ENCODE assay signal across 17 cellular contexts in the genomic region with DNA sequence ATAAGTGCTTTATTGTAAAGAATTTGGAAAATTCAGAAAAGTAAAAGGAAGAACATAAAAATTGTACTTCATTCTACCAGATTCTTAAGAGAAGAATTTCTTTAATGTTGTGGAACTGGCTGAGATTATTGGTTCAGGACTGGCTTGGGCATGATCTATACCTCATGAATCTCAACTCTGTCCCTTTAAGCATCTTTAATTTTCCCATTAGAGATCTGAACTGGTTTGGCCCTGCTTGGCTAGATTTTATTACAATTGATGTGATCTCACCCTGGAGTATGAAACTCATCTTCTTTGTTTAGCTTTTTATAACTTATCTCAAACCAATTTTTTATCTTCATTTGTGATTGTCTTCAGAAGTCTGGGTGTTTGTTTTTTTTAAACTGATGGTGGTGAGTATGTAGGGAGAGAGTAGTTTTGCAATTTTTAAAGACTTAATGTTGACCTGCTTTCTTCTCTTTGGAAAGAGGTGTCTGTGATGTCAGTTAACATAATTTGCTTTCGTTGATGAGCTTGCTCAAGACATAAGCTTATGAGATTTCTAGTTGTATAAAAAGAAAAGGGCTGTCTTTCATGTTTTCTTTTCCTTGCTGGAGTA.
A peak's percentile ranks its signal among the peaks of the same experiment; 100 is the strongest.
DNase-seq lines count a peak whose midpoint lies in the region; ATAC-seq, FAIRE-seq and TF ChIP-seq lines count a peak whose summit lies in the region.
"Had no signal": no experiment of that assay in that cellular context is flagged by ENCODE, and none has a peak within 500 bp of the region (broad histone marks: within the 10 kb centered on the region; RNA-seq: fewer than 3 reads in every experiment).

No MANE protein-coding gene starts in this region.

- no peaks in the 10 kb centered on the region for H3K27me3 Mint-ChIP-seq in osteocyte (ENCODE audit: unreplicated experiment)
- H3K27me3 Mint-ChIP-seq in activated CD4-positive, alpha-beta memory T cell treated with anti-CD3 and anti-CD28 coated beads, Interleukin-2, amount 10 ng/mL, durations not matched to agents 7 days and 5 days: no peaks in the 10 kb centered on the region
- H3K27me3 Mint-ChIP-seq: IgD-negative memory B cell had no signal

- H3K27me3 ChIP-seq in esophagus muscularis mucosa: no peaks in the 10 kb centered on the region

- no peak overlapping the region for H3K4me3 Mint-ChIP-seq in osteocyte (ENCODE audit: unreplicated experiment)
- no peak overlapping the region for H3K4me3 Mint-ChIP-seq in activated CD4-positive, alpha-beta memory T cell treated with anti-CD3 and anti-CD28 coated beads, Interleukin-2, amount 10 ng/mL, durations not matched to agents 7 days and 5 days
- H3K4me3 Mint-ChIP-seq: IgD-negative memory B cell had no signal

- intact Hi-C loops in esophagus muscularis mucosa (cut with DNase I): loop anchor here (10.0 kb wide), 1 partner anchor 58 kb away; a partner anchor contains a TSS

- peak overlapping the region; percentile 19 to 37 (median 26) for H3K27ac ChIP-seq in esophagus muscularis mucosa (replicated peaks in 1 of 4)
- H3K27ac ChIP-seq: parathyroid adenoma had no signal

- DNase-seq in GM19239 (ENCODE audit: insufficient read length, low spot score) (no peak), NCI-H226 (peak; percentile 62), esophagus muscularis mucosa (ENCODE audit: extremely low spot score) (no peak), osteocyte (ENCODE audit: extremely low spot score, unreplicated experiment) (no peak), anterior cingulate cortex (lab: John Stamatoyannopoulos, UW) (no peak), NCI-H2081 treated with DMSO at 0.1 percent for 48 hours (lab: John Stamatoyannopoulos, UW) (no peak)
- DNase-seq in activated CD4-positive, alpha-beta memory T cell treated with anti-CD3 and anti-CD28 coated beads, Interleukin-2, amount 10 ng/mL, durations not matched to agents 7 days and 5 days: no peak
- DNase-seq: central memory CD4-positive, alpha-beta T cell; GOT3; left colon; NCI-H2029 treated with DMSO at 0.1 percent for 48 hours; stimulated activated CD4-positive, alpha-beta T cell treated with anti-CD3 and anti-CD28 coated beads, Interleukin-2, amount 100 ng/mL, for 24 hours; stimulated activated naive CD8-positive, alpha-beta T cell treated with anti-CD3 and anti-CD28 coated beads, Interleukin-15, Interleukin-2, amounts not matched to agents 100 U/mL and 50 U/mL, for 24 hours had no signal

- H3K4me1 ChIP-seq in esophagus muscularis mucosa: peaks cover 16 to 53% (median 42%) of the 10 kb centered on the region in 4 donors
- H3K4me1 ChIP-seq: parathyroid adenoma had no signal

- no peaks in the 10 kb centered on the region for H3K36me3 ChIP-seq in esophagus muscularis mucosa

- WGBS in esophagus muscularis mucosa: 29% methylated on average over 1 of the region's 1 CpG

- no peaks in the 10 kb centered on the region for H3K9me3 ChIP-seq in esophagus muscularis mucosa

- TF ChIP-seq CTCF in esophagus muscularis mucosa (IDR thresholded peaks at IDR 0.05): no peak
- TF ChIP-seq CTCF in osteocyte (IDR thresholded peaks at IDR 0.05): no peak

- H3K4me3 ChIP-seq in esophagus muscularis mucosa: no peak overlapping the region

- no peaks in the 10 kb centered on the region for H3K9me3 Mint-ChIP-seq in osteocyte (ENCODE audit: unreplicated experiment)
- H3K9me3 Mint-ChIP-seq in activated CD4-positive, alpha-beta memory T cell treated with anti-CD3 and anti-CD28 coated beads, Interleukin-2, amount 10 ng/mL, durations not matched to agents 7 days and 5 days: no peaks in the 10 kb centered on the region
- H3K9me3 Mint-ChIP-seq: IgD-negative memory B cell had no signal

- ATAC-seq in HG03045 (IDR thresholded peaks at IDR 0.05; ENCODE audit: unreplicated experiment): no peak
- ATAC-seq: stimulated activated naive CD8-positive, alpha-beta T cell treated with anti-CD3 and anti-CD28 coated beads, Interleukin-15, Interleukin-2, amounts not matched to agents 100 U/mL and 50 U/mL, for 24 hours had no signal

- POLR2A ChIA-PET in activated CD4-positive, alpha-beta memory T cell treated with anti-CD3 and anti-CD28 coated beads, Interleukin-2, amount 10 ng/mL, durations not matched to agents 7 days and 5 days (lab: Charles Lee): no interaction called here

- no peak for TF ChIP-seq EP300 in esophagus muscularis mucosa (IDR thresholded peaks at IDR 0.05)

- TF ChIP-seq POLR2A in esophagus muscularis mucosa (IDR thresholded peaks at IDR 0.05; ENCODE audit: low read depth): no peak

- H3K36me3 Mint-ChIP-seq in osteocyte (ENCODE audit: unreplicated experiment): no peaks in the 10 kb centered on the region
- peaks cover 17% of the 10 kb centered on the region for H3K36me3 Mint-ChIP-seq in activated CD4-positive, alpha-beta memory T cell treated with anti-CD3 and anti-CD28 coated beads, Interleukin-2, amount 10 ng/mL, durations not matched to agents 7 days and 5 days (ENCODE audit: low read depth)

- CTCF ChIA-PET in activated CD4-positive, alpha-beta memory T cell treated with anti-CD3 and anti-CD28 coated beads, Interleukin-2, amount 10 ng/mL, durations not matched to agents 7 days and 5 days (lab: Charles Lee): interaction anchor here (0.7 kb wide), 1 partner anchor 151 kb away, joined by 3 read pairs; no protein-coding TSS in a partner anchor

- peak; percentile 56 for FAIRE-seq in GM19239 (lab: Jason Lieb, UNC)
- FAIRE-seq: RCC 7860 had no signal

- H3K4me1 Mint-ChIP-seq in osteocyte (ENCODE audit: unreplicated experiment): peaks cover 30% of the 10 kb centered on the region
- peaks cover 9% of the 10 kb centered on the region for H3K4me1 Mint-ChIP-seq in activated CD4-positive, alpha-beta memory T cell treated with anti-CD3 and anti-CD28 coated beads, Interleukin-2, amount 10 ng/mL, durations not matched to agents 7 days and 5 days

- peak overlapping the region; percentile 11 for H3K27ac Mint-ChIP-seq in osteocyte (ENCODE audit: unreplicated experiment)
- no peak overlapping the region for H3K27ac Mint-ChIP-seq in activated CD4-positive, alpha-beta memory T cell treated with anti-CD3 and anti-CD28 coated beads, Interleukin-2, amount 10 ng/mL, durations not matched to agents 7 days and 5 days
